ENCODE assay signal across 9 cellular contexts in the genomic region with DNA sequence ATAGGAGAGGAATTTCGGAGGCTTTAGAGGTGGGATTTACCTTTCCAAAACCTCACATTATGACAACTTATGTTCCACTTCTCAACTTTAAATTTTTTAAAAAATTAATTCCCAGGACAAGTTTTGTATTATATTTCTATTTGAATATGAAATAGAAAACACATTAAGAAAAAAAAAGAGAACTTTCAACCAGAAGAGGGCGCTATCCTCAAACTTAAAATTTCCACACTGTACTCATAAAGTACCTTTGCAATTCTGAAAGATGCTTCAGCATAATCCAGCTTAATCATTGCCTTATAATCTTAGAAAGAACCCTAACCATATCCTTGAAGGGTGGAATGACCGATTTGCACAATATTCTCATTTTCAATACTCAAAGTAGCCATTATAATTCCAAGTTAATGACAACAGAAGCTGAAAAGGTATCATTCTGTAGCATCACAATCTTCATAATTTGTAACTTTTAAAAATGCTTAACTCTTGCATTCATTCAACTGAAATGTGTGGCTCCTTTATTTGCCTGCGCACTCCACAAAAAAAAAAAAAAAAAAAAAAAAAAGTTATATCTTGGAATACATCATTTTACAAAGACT.
DNase-seq lines count a peak whose midpoint lies in the region; ATAC-seq and TF ChIP-seq lines count a peak whose summit lies in the region.
"Had no signal": no experiment of that assay in that cellular context is flagged by ENCODE, and none has a peak within 500 bp of the region (broad histone marks: within the 10 kb centered on the region; RNA-seq: fewer than 3 reads in every experiment).

No MANE protein-coding gene starts in this region.

- no peak overlapping the region for H3K27ac ChIP-seq in RWPE1

- no peaks in the 10 kb centered on the region for H3K36me3 Mint-ChIP-seq in natural killer cell
- H3K36me3 Mint-ChIP-seq in natural killer cell treated with Interleukin-12 subunit alpha and Interleukin-12 subunit beta and Interleukin-15 and Interleukin-18, amount 100 ng/mL, for 72 hours = no peaks in the 10 kb centered on the region

- no peak overlapping the region for H3K27ac Mint-ChIP-seq in natural killer cell
- no peak overlapping the region for H3K27ac Mint-ChIP-seq in natural killer cell treated with Interleukin-12 subunit alpha and Interleukin-12 subunit beta and Interleukin-15 and Interleukin-18, amount 100 ng/mL, for 72 hours

- CTCF ChIA-PET in RWPE1 (lab: Yijun Ruan, JAX) = interaction anchor here (0.6 to 3.9 kb wide), 8 partner anchors 12 to 903 kb away, joined by 3 to 55 read pairs (median 3); no protein-coding TSS in a partner anchor

- peak; percentile 31 for TF ChIP-seq CTCF in natural killer cell (IDR thresholded peaks at IDR 0.05)
- peak; percentile 39 for TF ChIP-seq CTCF in RWPE1 (conservative IDR thresholded peaks at IDR 0.05; ENCODE audit: low read depth)

- H3K27me3 Mint-ChIP-seq in natural killer cell (ENCODE audit: low read depth in 2 of 2) = no peaks in the 10 kb centered on the region
- no peaks in the 10 kb centered on the region for H3K27me3 Mint-ChIP-seq in natural killer cell treated with Interleukin-12 subunit alpha and Interleukin-12 subunit beta and Interleukin-15 and Interleukin-18, amount 100 ng/mL, for 72 hours

- ATAC-seq in natural killer cell (no peak), GM19455 (IDR thresholded peaks at IDR 0.05; ENCODE audit: unreplicated experiment) (no peak), HG02970 (IDR thresholded peaks at IDR 0.05; ENCODE audit: low FRiP score, unreplicated experiment) (no peak), GM19324 (IDR thresholded peaks at IDR 0.05; ENCODE audit: low FRiP score, unreplicated experiment) (no peak)
- no peak for ATAC-seq in natural killer cell treated with Interleukin-12 subunit alpha and Interleukin-12 subunit beta and Interleukin-15 and Interleukin-18, amount 100 ng/mL, for 72 hours

- intact Hi-C loops in natural killer cell (cut with micrococcal nuclease) = no loop called here

- no peaks in the 10 kb centered on the region for H3K4me1 Mint-ChIP-seq in natural killer cell
- H3K4me1 Mint-ChIP-seq in natural killer cell treated with Interleukin-12 subunit alpha and Interleukin-12 subunit beta and Interleukin-15 and Interleukin-18, amount 100 ng/mL, for 72 hours (ENCODE audit: low read depth in 2 of 2) = no peaks in the 10 kb centered on the region

- POLR2A ChIA-PET in RWPE1 (lab: Yijun Ruan, JAX; ENCODE audit: low non-redundant PET) = no interaction called here

- no peak for DNase-seq in natural killer cell
- no peak for DNase-seq in natural killer cell treated with Interleukin-12 subunit alpha and Interleukin-12 subunit beta and Interleukin-15 and Interleukin-18, amount 100 ng/mL, for 72 hours (ENCODE audit: low spot score)
- DNase-seq in RWPE1 (ENCODE audit: low spot score) = no peak
- peak; percentile 45 for DNase-seq in glomerular visceral epithelial cell (ENCODE audit: extremely low spot score)
- no peak for DNase-seq in NK-92 treated with Interleukin-12 subunit alpha and Interleukin-12 subunit beta, amount 100 ng/mL, for 24 hours (lab: John Stamatoyannopoulos, UW)
- DNase-seq: activated effector memory CD4-positive, alpha-beta T cell treated with anti-CD3 and anti-CD28 coated beads, Interleukin-2, amount 50 U/mL, for 16 hours had no signal

- H3K9me3 Mint-ChIP-seq in natural killer cell = no peaks in the 10 kb centered on the region
- H3K9me3 Mint-ChIP-seq in natural killer cell treated with Interleukin-12 subunit alpha and Interleukin-12 subunit beta and Interleukin-15 and Interleukin-18, amount 100 ng/mL, for 72 hours = no peaks in the 10 kb centered on the region

- H3K4me3 Mint-ChIP-seq in natural killer cell = no peak overlapping the region
- no peak overlapping the region for H3K4me3 Mint-ChIP-seq in natural killer cell treated with Interleukin-12 subunit alpha and Interleukin-12 subunit beta and Interleukin-15 and Interleukin-18, amount 100 ng/mL, for 72 hours
